6 cellular contexts compared by ENCODE assay signal in the genomic region with DNA sequence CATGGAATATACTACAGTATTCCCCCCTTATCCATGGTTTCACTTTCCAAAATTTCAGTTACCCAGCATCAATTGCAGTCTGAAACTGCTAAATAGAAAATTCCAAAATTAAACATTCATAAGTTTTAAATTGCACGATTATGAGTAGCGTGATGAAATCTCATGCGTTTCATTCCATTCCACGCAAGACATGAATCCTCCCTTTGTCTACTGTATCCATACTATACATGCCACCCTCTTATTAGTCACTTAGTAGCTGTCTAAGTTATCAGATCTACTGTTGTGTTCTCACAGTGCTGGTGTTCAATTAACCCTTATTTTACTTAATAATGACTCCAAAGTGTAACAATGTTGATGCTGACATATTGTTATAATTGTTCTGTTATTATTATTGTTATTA.
"Had no signal": no experiment of that assay in that cellular context is flagged by ENCODE, and none has a peak within 500 bp of the region (broad histone marks: within the 10 kb centered on the region; RNA-seq: fewer than 3 reads in every experiment).

No MANE protein-coding gene starts in this region.

- ATAC-seq: GM23338, K562 had no signal

- DNase-seq: H9, HCEC 1CT, IMR-90, KG1 had no signal

- H3K4me3 ChIP-seq: GM23338, K562 had no signal

- H3K4me2 ChIP-seq: GM23338 had no signal

- H2AFZ ChIP-seq: GM23338 had no signal
